Comparison of ENCODE assay signal across 8 cellular contexts in genomic region chr12:64609543-64610091, GRCh38. TPM values are rescaled to one million over a fixed set of nuclear protein-coding genes. Genes with fewer than 3 reads are reported as not detected.
DNase-seq lines count a peak whose midpoint lies in the region; ATAC-seq, FAIRE-seq and TF ChIP-seq lines count a peak whose summit lies in the region.

No MANE protein-coding gene starts in this region.

- CTCF ChIA-PET in GM10248 (lab: Yijun Ruan, JAX): interaction anchor here (0.7 to 3.4 kb wide), 14 partner anchors 9 to 94 kb away, joined by 3 to 13 read pairs (median 4); no protein-coding TSS in a partner anchor

- H4K20me1 ChIP-seq in neural cell (ENCODE audit: insufficient read depth): no peaks in the 10 kb centered on the region

- H3K27ac Mint-ChIP-seq in endodermal cell: peak overlapping the region; percentile 93

- TF ChIP-seq CTCF in 22Rv1 (IDR thresholded peaks at IDR 0.05): no peak
- no peak for TF ChIP-seq CTCF in GM10248 (IDR thresholded peaks at IDR 0.05; ENCODE audit: control extremely low read depth, extremely low read depth, low read depth, missing control alignments)
- no peak for TF ChIP-seq CTCF in endodermal cell (conservative IDR thresholded peaks at IDR 0.05)
- TF ChIP-seq CTCF in neural cell (IDR thresholded peaks at IDR 0.05; ENCODE audit: poor library complexity, severe bottlenecking): no peak

- peak overlapping the region; percentile 92 for H3K4me3 Mint-ChIP-seq in endodermal cell

- no peaks in the 10 kb centered on the region for H3K79me2 ChIP-seq in neural cell (replicated peaks; ENCODE audit: insufficient read depth, low read length)

- no peak for TF ChIP-seq EP300 in neural cell (conservative IDR thresholded peaks at IDR 0.05; ENCODE audit: poor library complexity, severe bottlenecking)

- no peak for ATAC-seq in HG02973 (IDR thresholded peaks at IDR 0.05; ENCODE audit: unreplicated experiment)

- H3F3A ChIP-seq in neural cell (ENCODE audit: insufficient read depth, low read length, poor library complexity, severe bottlenecking): no peaks in the 10 kb centered on the region

- H3K9me2 ChIP-seq in neural cell (ENCODE audit: insufficient read depth, low read length): no peaks in the 10 kb centered on the region

- H3K4me1 ChIP-seq in SJCRH30 (no peaks in the 10 kb centered on the region), endodermal cell (ENCODE audit: control insufficient read depth, insufficient read depth, low read length) (no peaks in the 10 kb centered on the region)

- H3K9ac ChIP-seq in endodermal cell (ENCODE audit: extremely low read depth, low read length, poor library complexity, severe bottlenecking) (peak overlapping the region; percentile 64), neural cell (ENCODE audit: low read length) (peak overlapping the region; percentile 23)

- POLR2A ChIA-PET in GM10248 (lab: Yijun Ruan, JAX): interaction anchor here (1.0 to 1.1 kb wide), 2 partner anchors 56 to 107 kb away, joined by 3 read pairs; no protein-coding TSS in a partner anchor

- H3K4me3 ChIP-seq in SJCRH30 (peak overlapping the region; percentile 95), endodermal cell (ENCODE audit: low read length) (peak overlapping the region; percentile 89), neural cell (ENCODE audit: low read length) (peak overlapping the region; percentile 70)

- H3K27ac ChIP-seq in 22Rv1: peak overlapping the region; percentile 98
- peak overlapping the region; percentile 81 for H3K27ac ChIP-seq in SJCRH30
- H3K27ac ChIP-seq in endodermal cell (ENCODE audit: low read depth, low read length): peak overlapping the region; percentile 66
- H3K27ac ChIP-seq in neural cell (ENCODE audit: low read length): no peak overlapping the region

- no peak for TF ChIP-seq RAD21 in neural cell (conservative IDR thresholded peaks at IDR 0.05)

- FAIRE-seq in RCC 7860 (lab: Jason Lieb, UNC): no peak

- peaks cover 14% of the 10 kb centered on the region for H3K36me3 Mint-ChIP-seq in endodermal cell (ENCODE audit: low read depth)

- 0 to 1% methylated on average over 6 to 14 of the region's 15 CpGs for WGBS in endodermal cell (ENCODE audit: insufficient coverage in 1 of 2, insufficient read length in 1 of 2), 2 experiments

- H3K36me3 ChIP-seq in SJCRH30 (no peaks in the 10 kb centered on the region), endodermal cell (ENCODE audit: control insufficient read depth, insufficient read depth, low read length) (no peaks in the 10 kb centered on the region), neural cell (ENCODE audit: insufficient read depth, low read length) (no peaks in the 10 kb centered on the region)

- H2AFZ ChIP-seq in neural cell (ENCODE audit: low read depth, low read length): no peak overlapping the region

- DNase-seq in GM10248 (ENCODE audit: extremely low spot score): peak; percentile 30
- peak in 1 of 2 experiments; percentile 29 for DNase-seq in SJCRH30
- no peak for DNase-seq in endodermal cell
- DNase-seq in RCC 7860 (ENCODE audit: low spot score): no peak
- no peak for DNase-seq in DMS79 (lab: John Stamatoyannopoulos, UW)

- peak overlapping the region; percentile 32 for H3K4me2 ChIP-seq in neural cell (ENCODE audit: low read length)

- peaks cover 17% of the 10 kb centered on the region for H3K4me1 Mint-ChIP-seq in endodermal cell

- H3K27me3 Mint-ChIP-seq in endodermal cell (ENCODE audit: insufficient read depth): no peaks in the 10 kb centered on the region

- H3K27me3 ChIP-seq in SJCRH30 (no peaks in the 10 kb centered on the region), endodermal cell (ENCODE audit: control insufficient read depth, insufficient read depth, low read length, poor library complexity, severe bottlenecking) (no peaks in the 10 kb centered on the region), neural cell (ENCODE audit: insufficient read depth, low read depth, low read length) (peaks cover 31% of the 10 kb centered on the region)

- no peaks in the 10 kb centered on the region for H3K9me3 Mint-ChIP-seq in endodermal cell

- H3K9me3 ChIP-seq in SJCRH30 (replicated peaks) (no peaks in the 10 kb centered on the region), endodermal cell (ENCODE audit: control insufficient read depth, low read length) (no peaks in the 10 kb centered on the region), neural cell (ENCODE audit: low read length) (no peaks in the 10 kb centered on the region)

TF ChIP-seq in neural cell, 6 proteins besides CTCF, POLR2A, EP300 and RAD21:
- TF ChIP-seq SMC3 (conservative IDR thresholded peaks at IDR 0.05; ENCODE audit: poor library complexity) (no peak), REST (IDR thresholded peaks at IDR 0.05; ENCODE audit: borderline replicate concordance) (no peak), TAF1 (IDR thresholded peaks at IDR 0.05; ENCODE audit: low read depth) (no peak), MXI1 (conservative IDR thresholded peaks at IDR 0.05; ENCODE audit: poor library complexity, severe bottlenecking) (no peak), POLR2AphosphoS5 (IDR thresholded peaks at IDR 0.05) (no peak), EZH2 (IDR thresholded peaks at IDR 0.05; ENCODE audit: borderline replicate concordance, insufficient read depth, low read length, poor library complexity, severe bottlenecking) (no peak)
TF ChIP-seq in neural cell: peak in this region for 0.

RNA-seq across cellular contexts. Expression of gene RASSF3, which starts 0.7 kb away (rescaled TPM):
- total RNA-seq in SJCRH30 (2014; rRNA removed; shearing (Covaris generic)): 25.3 and 27.2 TPM in 2 replicates
- total RNA-seq in endodermal cell: 10 to 100 TPM; 52.0 to 54.5 TPM
- 16.7 TPM for polyA plus RNA-seq in endodermal cell (2013, experiment 1 of 2)
- polyA plus RNA-seq in endodermal cell (2013, experiment 2 of 2): 17.8 TPM
- 0.06 and 0.64 TPM in 2 replicates for polyA plus RNA-seq in neural cell
- polyA minus RNA-seq in neural cell: 0.49 and 0.93 TPM in 2 replicates
